Comparison of ENCODE assay signal across 8 cellular contexts in the genomic region with DNA sequence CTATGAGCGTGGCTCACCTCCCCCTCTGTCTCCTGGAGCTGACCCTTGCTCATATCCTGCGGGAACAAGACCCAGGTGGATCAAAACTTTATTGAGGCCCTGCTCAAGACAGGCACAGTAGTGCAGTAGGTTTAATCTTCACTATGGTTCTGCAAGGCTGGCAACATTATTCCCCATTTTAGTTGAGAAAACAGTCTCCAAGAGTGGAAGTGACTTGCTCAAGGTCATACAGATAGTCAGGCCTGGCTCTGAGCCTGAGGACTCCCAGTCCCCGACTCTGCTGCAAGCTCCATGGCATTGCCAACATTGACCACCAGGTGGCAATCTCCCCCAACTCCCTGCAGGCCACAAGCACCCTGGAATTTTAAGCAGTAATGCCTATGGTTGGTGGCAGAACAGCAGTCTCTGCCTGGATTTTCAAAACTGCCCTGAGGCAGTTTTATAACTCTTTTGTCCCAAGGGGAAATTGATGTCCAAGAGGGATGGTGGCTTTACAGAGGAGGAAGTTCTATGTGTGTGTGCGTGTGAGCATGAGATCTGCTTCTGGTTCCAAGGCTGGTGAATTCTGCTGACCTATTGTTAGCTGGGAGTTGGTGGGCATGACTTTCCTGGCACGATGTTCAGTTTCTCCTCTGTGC. TPM values are rescaled to one million over a fixed set of nuclear protein-coding genes. Genes with fewer than 3 reads are reported as not detected.
DNase-seq lines count a peak whose midpoint lies in the region; ATAC-seq and TF ChIP-seq lines count a peak whose summit lies in the region.

No MANE protein-coding gene starts in this region.

- no peaks in the 10 kb centered on the region for H3K27me3 ChIP-seq in body of pancreas
- H3K27me3 ChIP-seq in iPS DF 6.9 (ENCODE audit: control insufficient read depth, insufficient read depth, low read length), result no peaks in the 10 kb centered on the region
- no peaks in the 10 kb centered on the region for H3K27me3 ChIP-seq in spleen (replicated peaks in 1 of 7)

- intact Hi-C loops in body of pancreas (cut with DNase I), result loop anchor here (10.0 kb wide), 1 partner anchor 222 kb away; a partner anchor contains a TSS
- intact Hi-C loops in spleen (cut with DNase I; ENCODE audit: low total_unique reads), result loop anchor here (5.0 to 10.0 kb wide), 2 partner anchors 112 to 229 kb away; no protein-coding TSS in a partner anchor

- peak overlapping the region in 3 of 4 donors; percentile 7 to 43 (median 40) for H3K27ac ChIP-seq in body of pancreas
- H3K27ac ChIP-seq in iPS DF 6.9 (ENCODE audit: low read length), result no peak overlapping the region
- H3K27ac ChIP-seq in spleen, result no peak overlapping the region

- 39 to 66% methylated on average over 3 to 5 of the region's 5 CpGs for WGBS in body of pancreas, 2 donors
- WGBS in iPS DF 6.9 (ENCODE audit: insufficient coverage, insufficient read length), result no CpG with 5 or more reads among the region's 5 CpGs
- 55 to 73% (median 62%) methylated on average over 3 to 5 of the region's 5 CpGs for WGBS in spleen, 5 donors

- no peak overlapping the region for H3K4me3 ChIP-seq in body of pancreas
- H3K4me3 ChIP-seq in iPS DF 6.9 (ENCODE audit: low read length), result no peak overlapping the region
- H3K4me3 ChIP-seq in spleen, result no peak overlapping the region

- peak in 1 of 3 donors; percentile 8 for TF ChIP-seq POLR2A in body of pancreas (IDR thresholded peaks at IDR 0.05)
- TF ChIP-seq POLR2A in spleen (IDR thresholded peaks at IDR 0.05), result no peak

- H3K4me1 ChIP-seq in body of pancreas (peaks cover 8% of the 10 kb centered on the region), iPS DF 6.9 (ENCODE audit: control insufficient read depth, insufficient read depth, low read length) (no peaks in the 10 kb centered on the region), spleen (peaks cover 0 to 9% (median 1%) of the 10 kb centered on the region in 6 donors)

- ATAC-seq in HG02642 (IDR thresholded peaks at IDR 0.05; ENCODE audit: poor library complexity, unreplicated experiment), result peak; percentile 72
- ATAC-seq in body of pancreas, result peak; percentile 96
- no peak for ATAC-seq in HG03196 (IDR thresholded peaks at IDR 0.05; ENCODE audit: unreplicated experiment)

- H3K36me3 ChIP-seq in body of pancreas (replicated peaks in 1 of 2; ENCODE audit: insufficient read depth in 1 of 2, low read depth in 2 of 2) (no peaks in the 10 kb centered on the region), iPS DF 6.9 (ENCODE audit: control insufficient read depth, insufficient read depth, low read length) (no peaks in the 10 kb centered on the region), spleen (no peaks in the 10 kb centered on the region)

- peak; percentile 2 for DNase-seq in GF-D8 (lab: John Stamatoyannopoulos, UW)
- DNase-seq in NCI-H2029 (lab: John Stamatoyannopoulos, UW), result peak; percentile 67
- peak; percentile 73 for DNase-seq in UCSD-AML1 (lab: John Stamatoyannopoulos, UW; ENCODE audit: unreplicated experiment)
- peak; percentile 91 to 96 (median 93) for DNase-seq in body of pancreas
- peak; percentile 82 for DNase-seq in iPS DF 6.9 (ENCODE audit: low read depth, low spot score)
- peak; percentile 89 for DNase-seq in spleen

- TF ChIP-seq CTCF in body of pancreas (IDR thresholded peaks at IDR 0.05) (peak; percentile 91 to 97 (median 95)), spleen (IDR thresholded peaks at IDR 0.05 in 8 of 11, conservative IDR thresholded peaks at IDR 0.05 in 3 of 11) (peak; percentile 86 to 99 (median 98))

- no peaks in the 10 kb centered on the region for H3K9me3 ChIP-seq in body of pancreas
- H3K9me3 ChIP-seq in iPS DF 6.9 (ENCODE audit: control insufficient read depth, insufficient read depth, low read length), result no peaks in the 10 kb centered on the region
- H3K9me3 ChIP-seq in spleen, result peaks cover 0 to 18% (median 4%) of the 10 kb centered on the region in 8 donors

RNA-seq across cellular contexts. Expression of a gene that starts 34.1 kb away (rescaled TPM):
- 1 to 10 TPM; 1.6 to 8.6 TPM for total RNA-seq in body of pancreas
- total RNA-seq in spleen, result 10 to 100 TPM in 6 of 7 donors, 1 to 10 TPM in 1; 7.8 to 14.9 (median 13.8) TPM
- polyA plus RNA-seq in spleen, result 1 to 10 TPM; 2.8 to 6.1 (median 3.2) TPM

Comparison
In these comparisons a context has a peak if more than half of its experiments do, and no peak if none do; other contexts are left out.
1. DNase-seq: peak in every context shown above with its lines; median percentile 93 in body of pancreas; 89 in spleen; 82 in iPS DF 6.9; 73 in UCSD-AML1; 67 in NCI-H2029; 2 in GF-D8.
2. H3K27ac ChIP-seq: peak in body of pancreas (3 of 4); none in iPS DF 6.9 (single experiment) and spleen (0 of 8).